ENCODE assay signal across 8 cellular contexts in genomic region chr7:138886501-138886917, GRCh38.
A peak's percentile ranks its signal among the peaks of the same experiment; 100 is the strongest.
DNase-seq lines count a peak whose midpoint lies in the region; ATAC-seq and TF ChIP-seq lines count a peak whose summit lies in the region.

No MANE protein-coding gene starts in this region.

- ATAC-seq in GM21737 (IDR thresholded peaks at IDR 0.05; ENCODE audit: unreplicated experiment) (peak; percentile 81), lung (ENCODE audit: insufficient read depth, low FRiP score) (peak; percentile 81)

- intact Hi-C loops in uterus (cut with DNase I; ENCODE audit: low total_unique reads): no loop called here

- DNase-seq in stimulated activated naive CD4-positive, alpha-beta T cell (lab: John Stamatoyannopoulos, UW): peak; percentile 3 to 85 (median 40)
- DNase-seq in stimulated activated naive CD4-positive, alpha-beta T cell treated with Interleukin-2 at 50 U/mL for 16 hours (lab: John Stamatoyannopoulos, UW): no peak
- DNase-seq in KG1 (lab: John Stamatoyannopoulos, UW) (peak; percentile 52), Peyer's patch (no peak), brain microvascular endothelial cell (peak; percentile 70), lung (ENCODE audit: low spot score) (no peak), uterus (no peak)

- H3K36me3 ChIP-seq in Peyer's patch (no peaks in the 10 kb centered on the region), brain microvascular endothelial cell (replicated peaks) (no peaks in the 10 kb centered on the region), lung (ENCODE audit: control insufficient read depth in 2 of 2, insufficient read depth in 2 of 2, low read length in 2 of 2) (no peaks in the 10 kb centered on the region), uterus (no peaks in the 10 kb centered on the region)

- H3K9me3 ChIP-seq in Peyer's patch: no peaks in the 10 kb centered on the region
- no peaks in the 10 kb centered on the region for H3K9me3 ChIP-seq in lung (ENCODE audit: control insufficient read depth in 2 of 2, insufficient read depth in 1 of 2, low read length in 1 of 2)
- no peaks in the 10 kb centered on the region for H3K9me3 ChIP-seq in uterus

- no peaks in the 10 kb centered on the region for H3K27me3 ChIP-seq in Peyer's patch
- no peaks in the 10 kb centered on the region for H3K27me3 ChIP-seq in brain microvascular endothelial cell (replicated peaks)
- no peaks in the 10 kb centered on the region for H3K27me3 ChIP-seq in lung (ENCODE audit: control insufficient read depth, insufficient read depth)
- H3K27me3 ChIP-seq in uterus: no peaks in the 10 kb centered on the region

- no peak overlapping the region for H3K4me3 ChIP-seq in Peyer's patch
- H3K4me3 ChIP-seq in brain microvascular endothelial cell (ENCODE audit: low read depth, low read length): no peak overlapping the region
- no peak overlapping the region for H3K4me3 ChIP-seq in lung
- no peak overlapping the region for H3K4me3 ChIP-seq in uterus

- H3K4me1 ChIP-seq in Peyer's patch (no peaks in the 10 kb centered on the region), lung (ENCODE audit: control insufficient read depth in 2 of 2, insufficient read depth in 2 of 2, low read length in 2 of 2) (no peaks in the 10 kb centered on the region), uterus (peaks cover 0 to 4% of the 10 kb centered on the region in 2 donors)

- in situ Hi-C loops in brain microvascular endothelial cell (cut with HindIII; ENCODE audit: low pct_ligation_motif_present, low sequenced_read_pairs): no loop called here

- TF ChIP-seq POLR2A in Peyer's patch (IDR thresholded peaks at IDR 0.05) (no peak), uterus (IDR thresholded peaks at IDR 0.05) (no peak)

- H3K27ac ChIP-seq in Peyer's patch (no peak overlapping the region), brain microvascular endothelial cell (no peak overlapping the region), lung (ENCODE audit: low read depth in 1 of 2, low read length in 1 of 2) (no peak overlapping the region), uterus (no peak overlapping the region)

- peak; percentile 58 to 88 (median 83) for TF ChIP-seq CTCF in Peyer's patch (IDR thresholded peaks at IDR 0.05)
- TF ChIP-seq CTCF in brain microvascular endothelial cell (IDR thresholded peaks at IDR 0.05; ENCODE audit: low read depth, low read length, missing control alignments): peak; percentile 61
- peak; percentile 65 for TF ChIP-seq CTCF in lung (IDR thresholded peaks at IDR 0.05; ENCODE audit: control extremely low read depth, extremely low read depth)
- TF ChIP-seq CTCF in uterus (IDR thresholded peaks at IDR 0.05): peak; percentile 40 to 67 (median 62)

- WGBS in lung, 2 donors: 29 to 36% methylated on average over 4 of the region's 4 CpGs

Comparison
In these comparisons a context has a peak if more than half of its experiments do, and no peak if none do; other contexts are left out.
1. DNase-seq: peak in stimulated activated naive CD4-positive, alpha-beta T cell (6 of 6), KG1 (single experiment) and brain microvascular endothelial cell (single experiment); none in stimulated activated naive CD4-positive, alpha-beta T cell treated with Interleukin-2 at 50 U/mL for 16 hours (single experiment), Peyer's patch (0 of 3), lung (single experiment) and uterus (0 of 2).
2. Peak in every context shown above with its lines, with median percentiles within 50 percentile points of each other: CTCF ChIP-seq.